ENCODE assay signal across 8 cellular contexts in the genomic region with DNA sequence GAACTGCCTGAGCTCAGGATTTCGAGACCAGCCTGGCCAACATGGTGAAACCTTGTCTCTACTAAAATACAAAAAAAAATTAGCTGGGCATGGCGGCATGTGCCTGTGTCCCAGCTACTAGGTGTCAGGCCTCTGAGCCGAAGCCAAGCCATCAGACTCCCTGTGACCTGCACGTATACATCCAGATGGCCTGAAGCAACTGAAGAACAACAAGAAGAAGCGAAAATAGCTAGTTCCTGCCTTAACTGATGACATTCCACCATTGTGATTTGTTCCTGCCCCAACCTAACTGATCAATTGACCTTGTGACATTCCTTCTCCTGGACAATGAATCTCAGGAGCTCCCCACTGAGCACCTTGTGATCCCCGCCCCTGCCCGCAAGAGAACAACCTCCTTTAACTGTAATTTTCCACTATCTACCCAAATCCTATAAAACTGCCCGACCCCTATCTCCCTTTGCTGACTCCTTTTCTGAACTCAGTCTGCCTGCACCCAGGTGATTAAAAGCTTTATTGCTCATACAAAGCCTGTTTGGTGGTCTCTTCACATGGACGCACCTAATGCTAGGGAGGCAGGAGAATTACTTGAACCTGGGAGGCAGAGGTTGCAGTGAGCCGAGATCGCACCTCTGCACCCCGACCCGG. TPM values are rescaled to one million over a fixed set of nuclear protein-coding genes. Genes with fewer than 3 reads are reported as not detected.
DNase-seq lines count a peak whose midpoint lies in the region; ATAC-seq and TF ChIP-seq lines count a peak whose summit lies in the region.
"Not testable (repeated sequence)": the region's sequence is repeated elsewhere in the genome, so short reads cannot be mapped to it uniquely, and the experiment has no call there.

No MANE protein-coding gene starts in this region.

- POLR2A ChIA-PET in activated CD4-positive, alpha-beta memory T cell treated with anti-CD3 and anti-CD28 coated beads for 36 hours (lab: Charles Lee), result not testable (repeated sequence)

- H3K4me1 ChIP-seq in ES-I3 (ENCODE audit: insufficient read depth, low read length); NT2/D1 (ENCODE audit: insufficient read depth, insufficient read length); ectodermal cell (ENCODE audit: control insufficient read depth, insufficient read depth, low read length): not testable (repeated sequence)
- H3K4me1 ChIP-seq in iPS-18a (ENCODE audit: control insufficient read depth, low read depth, low read length), result peaks cover 17% of the 10 kb centered on the region

- ATAC-seq in activated naive CD4-positive, alpha-beta T cell treated with anti-CD3 and anti-CD28 coated beads, Interleukin-2, amount 50 U/mL, for 72 hours, result not testable (repeated sequence)

- H3K9me3 ChIP-seq in ES-I3 (ENCODE audit: control insufficient read depth, insufficient read depth, low read length), result peaks cover 32% of the 10 kb centered on the region
- peaks cover 53% of the 10 kb centered on the region for H3K9me3 ChIP-seq in NT2/D1 (ENCODE audit: insufficient read depth, low read length)
- H3K9me3 ChIP-seq in ectodermal cell (ENCODE audit: control insufficient read depth, low read length); iPS-18a (ENCODE audit: control insufficient read depth, low read depth, low read length): not testable (repeated sequence)

- H3K4me1 Mint-ChIP-seq in activated CD4-positive, alpha-beta memory T cell treated with anti-CD3 and anti-CD28 coated beads for 36 hours (ENCODE audit: low read depth), result peaks cover 41% of the 10 kb centered on the region
- H3K4me1 Mint-ChIP-seq in nephron; type B pancreatic cell (ENCODE audit: unreplicated experiment): not testable (repeated sequence)

- H3K4me3 ChIP-seq in NT2/D1 (ENCODE audit: insufficient read length, low read depth) (peak overlapping the region; percentile 59), ectodermal cell (ENCODE audit: insufficient read depth, low read depth, low read length) (peak overlapping the region; percentile 100), iPS-18a (ENCODE audit: low read length) (peak overlapping the region; percentile 99)

- TF ChIP-seq CTCF in nephron (IDR thresholded peaks at IDR 0.05; ENCODE audit: unreplicated experiment in 3 of 3); type B pancreatic cell (conservative IDR thresholded peaks at IDR 0.05): not testable (repeated sequence)

- H3K4me3 Mint-ChIP-seq in activated CD4-positive, alpha-beta memory T cell treated with anti-CD3 and anti-CD28 coated beads for 36 hours, result peak overlapping the region; percentile 66
- H3K4me3 Mint-ChIP-seq in nephron (peak overlapping the region; percentile 79 to 88 (median 87)), type B pancreatic cell (peak overlapping the region; percentile 87)

- not testable (repeated sequence) for DNase-seq in NT2/D1 (ENCODE audit: low read depth, low spot score); activated CD4-positive, alpha-beta memory T cell treated with anti-CD3 and anti-CD28 coated beads for 36 hours; activated naive CD4-positive, alpha-beta T cell treated with anti-CD3 and anti-CD28 coated beads, Interleukin-2, amount 50 U/mL, for 72 hours (ENCODE audit: low spot score in 2 of 2); type B pancreatic cell (ENCODE audit: extremely low spot score, unreplicated experiment)

- H3K9ac ChIP-seq in ES-I3 (ENCODE audit: low read depth, low read length) (peak overlapping the region; percentile 84; the same call in 1 of the 2 replicates), NT2/D1 (ENCODE audit: insufficient read length, low read depth) (peak overlapping the region; percentile 37), iPS-18a (ENCODE audit: low read length) (peak overlapping the region; percentile 54)

- H3K27ac ChIP-seq in ectodermal cell (ENCODE audit: insufficient read depth, low read depth, low read length, poor library complexity, severe bottlenecking), result not testable (repeated sequence)
- peak overlapping the region; percentile 59 for H3K27ac ChIP-seq in iPS-18a (ENCODE audit: low read length)

- CTCF ChIA-PET in activated CD4-positive, alpha-beta memory T cell treated with anti-CD3 and anti-CD28 coated beads for 36 hours (lab: Charles Lee), result not testable (repeated sequence)

- H3K36me3 ChIP-seq in ES-I3 (ENCODE audit: insufficient read depth, low read length) (peaks cover 19% of the 10 kb centered on the region), NT2/D1 (ENCODE audit: insufficient read depth, insufficient read length, low read length) (peaks cover 46% of the 10 kb centered on the region), ectodermal cell (ENCODE audit: control insufficient read depth, insufficient read depth, low read length) (peaks cover 44% of the 10 kb centered on the region), iPS-18a (ENCODE audit: control insufficient read depth, low read depth, low read length) (peaks cover 18% of the 10 kb centered on the region)

- not testable (repeated sequence) for H3K27me3 ChIP-seq in NT2/D1 (ENCODE audit: insufficient read depth, insufficient read length); ectodermal cell (ENCODE audit: control insufficient read depth, insufficient read depth, low read length, poor library complexity, severe bottlenecking); iPS-18a (ENCODE audit: control insufficient read depth, insufficient read depth, low read length)

- intact Hi-C loops in activated CD4-positive, alpha-beta memory T cell treated with anti-CD3 and anti-CD28 coated beads for 36 hours (cut with micrococcal nuclease), result loop anchor here (5.0 to 10.0 kb wide), 2 partner anchors 93 to 145 kb away; a partner anchor contains a TSS

- peaks cover 56% of the 10 kb centered on the region for H3K36me3 Mint-ChIP-seq in activated CD4-positive, alpha-beta memory T cell treated with anti-CD3 and anti-CD28 coated beads for 36 hours
- H3K36me3 Mint-ChIP-seq in activated naive CD4-positive, alpha-beta T cell treated with anti-CD3 and anti-CD28 coated beads, Interleukin-2, amount 50 U/mL, for 72 hours, result peaks cover 52 to 59% of the 10 kb centered on the region in 2 donors
- H3K36me3 Mint-ChIP-seq in nephron (ENCODE audit: low read depth) (peaks cover 63% of the 10 kb centered on the region), type B pancreatic cell (peaks cover 44% of the 10 kb centered on the region)

- not testable (repeated sequence) for H3K27me3 Mint-ChIP-seq in activated CD4-positive, alpha-beta memory T cell treated with anti-CD3 and anti-CD28 coated beads for 36 hours; nephron (ENCODE audit: low read depth); type B pancreatic cell

- H3K9me3 Mint-ChIP-seq in activated CD4-positive, alpha-beta memory T cell treated with anti-CD3 and anti-CD28 coated beads for 36 hours, result peaks cover 36% of the 10 kb centered on the region
- peaks cover 5 to 30% of the 10 kb centered on the region in 2 donors for H3K9me3 Mint-ChIP-seq in activated naive CD4-positive, alpha-beta T cell treated with anti-CD3 and anti-CD28 coated beads, Interleukin-2, amount 50 U/mL, for 72 hours
- H3K9me3 Mint-ChIP-seq in nephron, result peaks cover 42% of the 10 kb centered on the region
- peaks cover 17% of the 10 kb centered on the region for H3K9me3 Mint-ChIP-seq in type B pancreatic cell

- H3K27ac Mint-ChIP-seq in activated CD4-positive, alpha-beta memory T cell treated with anti-CD3 and anti-CD28 coated beads for 36 hours, result peak overlapping the region; percentile 36
- H3K27ac Mint-ChIP-seq in activated naive CD4-positive, alpha-beta T cell treated with anti-CD3 and anti-CD28 coated beads, Interleukin-2, amount 50 U/mL, for 72 hours, result peak overlapping the region; percentile 77 to 96
- H3K27ac Mint-ChIP-seq in nephron, result peak overlapping the region in 1 of 3 experiments; percentile 88
- peak overlapping the region; percentile 83 for H3K27ac Mint-ChIP-seq in type B pancreatic cell

- WGBS in ectodermal cell, 2 experiments, result 49 to 56% methylated on average over 11 to 13 of the region's 13 CpGs

RNA-seq across cellular contexts. Expression of a gene that starts 2.1 kb away (rescaled TPM):
- total RNA-seq in activated CD4-positive, alpha-beta memory T cell treated with anti-CD3 and anti-CD28 coated beads for 36 hours, result 10 to 100 TPM; 61.1 to 62.2 TPM
- total RNA-seq in activated naive CD4-positive, alpha-beta T cell treated with anti-CD3 and anti-CD28 coated beads, Interleukin-2, amount 50 U/mL, for 72 hours, result 10 to 100 TPM; 68.6 to 87.1 TPM
- 75.5 TPM for polyA plus RNA-seq in ectodermal cell (2013, experiment 1 of 4)
- 78.3 TPM for polyA plus RNA-seq in ectodermal cell (2013, experiment 2 of 4)
- 44.7 TPM for polyA plus RNA-seq in ectodermal cell (2013, experiment 3 of 4)
- 46.1 TPM for polyA plus RNA-seq in ectodermal cell (2013, experiment 4 of 4)
- 58.7 and 60.0 TPM in 2 replicates for total RNA-seq in type B pancreatic cell (ENCODE audit: low replicate concordance)

RNA-seq across cellular contexts. Expression of a gene that starts 38.8 kb away (rescaled TPM):
- 10 to 100 TPM; 24.7 to 25.5 TPM for total RNA-seq in activated CD4-positive, alpha-beta memory T cell treated with anti-CD3 and anti-CD28 coated beads for 36 hours
- total RNA-seq in activated naive CD4-positive, alpha-beta T cell treated with anti-CD3 and anti-CD28 coated beads, Interleukin-2, amount 50 U/mL, for 72 hours, result 10 to 100 TPM; 28.6 to 49.1 TPM
- 48.3 TPM for polyA plus RNA-seq in ectodermal cell (2013, experiment 1 of 4)
- polyA plus RNA-seq in ectodermal cell (2013, experiment 2 of 4), result 46.5 TPM
- 36.3 TPM for polyA plus RNA-seq in ectodermal cell (2013, experiment 3 of 4)
- polyA plus RNA-seq in ectodermal cell (2013, experiment 4 of 4), result 48.7 TPM
- total RNA-seq in type B pancreatic cell (ENCODE audit: low replicate concordance), result 86.2 and 93.7 TPM in 2 replicates

RNA-seq across cellular contexts. Expression of a gene that starts 43.8 kb away (rescaled TPM):
- 10 to 100 TPM; 11.4 to 12.5 TPM for total RNA-seq in activated CD4-positive, alpha-beta memory T cell treated with anti-CD3 and anti-CD28 coated beads for 36 hours
- total RNA-seq in activated naive CD4-positive, alpha-beta T cell treated with anti-CD3 and anti-CD28 coated beads, Interleukin-2, amount 50 U/mL, for 72 hours, result 10 to 100 TPM; 10.9 to 11.7 TPM
- polyA plus RNA-seq in ectodermal cell (2013, experiment 1 of 4), result 19.7 TPM
- polyA plus RNA-seq in ectodermal cell (2013, experiment 2 of 4), result 20.9 TPM
- polyA plus RNA-seq in ectodermal cell (2013, experiment 3 of 4), result 10.8 TPM
- polyA plus RNA-seq in ectodermal cell (2013, experiment 4 of 4), result 14.1 TPM
- 26.7 and 32.1 TPM in 2 replicates for total RNA-seq in type B pancreatic cell (ENCODE audit: low replicate concordance)
